25 cellular contexts compared by ENCODE assay signal in the genomic region with DNA sequence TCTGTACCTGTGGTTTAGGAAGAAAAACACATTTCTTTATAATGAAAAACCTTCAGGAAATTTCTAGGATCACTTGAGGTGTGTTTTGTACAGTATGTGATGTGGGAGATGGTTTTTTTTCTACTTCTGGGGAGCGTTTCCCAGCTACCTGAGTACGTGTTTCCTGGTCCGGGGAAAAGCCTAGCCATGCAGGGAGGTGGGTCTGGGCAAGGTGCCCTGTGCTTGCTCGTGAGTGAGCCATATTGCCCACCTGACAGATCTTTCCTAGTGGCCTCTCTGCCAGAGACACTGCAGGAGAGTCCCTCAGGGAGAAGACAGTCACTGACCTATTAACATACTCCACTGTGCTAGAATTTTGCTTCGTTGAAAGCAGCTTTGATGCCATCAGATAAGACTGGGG. TPM values are rescaled to one million over a fixed set of nuclear protein-coding genes. Genes with fewer than 3 reads are reported as not detected.
DNase-seq lines count a peak whose midpoint lies in the region; ATAC-seq and TF ChIP-seq lines count a peak whose summit lies in the region.
"Had no signal": no experiment of that assay in that cellular context is flagged by ENCODE, and none has a peak within 500 bp of the region (broad histone marks: within the 10 kb centered on the region; RNA-seq: fewer than 3 reads in every experiment).

No MANE protein-coding gene starts in this region.

- POLR2A ChIA-PET in activated CD4-positive, alpha-beta T cell treated with anti-CD3 and anti-CD28 coated beads, Interleukin-2, amount 10 ng/mL, durations not matched to agents 7 days and 5 days (lab: Charles Lee): no interaction called here

- no peak overlapping the region for H3K4me3 Mint-ChIP-seq in activated CD4-positive, alpha-beta T cell treated with anti-CD3 and anti-CD28 coated beads, Interleukin-2, amount 10 ng/mL, durations not matched to agents 7 days and 5 days
- H3K4me3 Mint-ChIP-seq in T-helper 17 cell (no peak overlapping the region), type B pancreatic cell (no peak overlapping the region)
- H3K4me3 Mint-ChIP-seq: CD4-positive, alpha-beta T cell; GM23338; H9 had no signal

- CTCF ChIA-PET in activated CD4-positive, alpha-beta T cell treated with anti-CD3 and anti-CD28 coated beads, Interleukin-2, amount 10 ng/mL, durations not matched to agents 7 days and 5 days (lab: Charles Lee): interaction anchor here (0.7 kb wide), 1 partner anchor 85 kb away, joined by 3 read pairs; no protein-coding TSS in a partner anchor

- DNase-seq in activated CD4-positive, alpha-beta T cell treated with anti-CD3 and anti-CD28 coated beads, Interleukin-2, amount 10 ng/mL, durations not matched to agents 7 days and 5 days: no peak
- no peak for DNase-seq in activated CD4-positive, alpha-beta T cell treated with anti-CD3 and anti-CD28 coated beads for 4 hours
- DNase-seq in D341Med (ENCODE audit: low spot score) (peak; percentile 12), T-helper 17 cell (no peak), type B pancreatic cell (ENCODE audit: extremely low spot score, unreplicated experiment) (peak; percentile 45), SW 1271 (lab: John Stamatoyannopoulos, UW) (no peak), superior temporal gyrus (ENCODE audit: extremely low spot score) (no peak)
- DNase-seq: CD4-positive, alpha-beta T cell; DMS53; H9; KBM-7; MG63; NCI-H1105 treated with DMSO at 0.1 percent for 48 hours; NCI-H146; NCI-H1930; NCI-H2107; NCI-H446; NCI-H526; NCI-H82; Right ventricle myocardium superior; RPMI8226 had no signal

- H3K9me3 Mint-ChIP-seq in activated CD4-positive, alpha-beta T cell treated with anti-CD3 and anti-CD28 coated beads, Interleukin-2, amount 10 ng/mL, durations not matched to agents 7 days and 5 days: peaks cover 4% of the 10 kb centered on the region
- no peaks in the 10 kb centered on the region for H3K9me3 Mint-ChIP-seq in type B pancreatic cell
- H3K9me3 Mint-ChIP-seq: CD4-positive, alpha-beta T cell had no signal

- H3K4me1 Mint-ChIP-seq in activated CD4-positive, alpha-beta T cell treated with anti-CD3 and anti-CD28 coated beads, Interleukin-2, amount 10 ng/mL, durations not matched to agents 7 days and 5 days: peaks cover 6% of the 10 kb centered on the region
- H3K4me1 Mint-ChIP-seq in T-helper 17 cell (no peaks in the 10 kb centered on the region), type B pancreatic cell (ENCODE audit: unreplicated experiment) (peaks cover 4% of the 10 kb centered on the region)
- H3K4me1 Mint-ChIP-seq: GM23338, H9 had no signal

- H3K27ac Mint-ChIP-seq in activated CD4-positive, alpha-beta T cell treated with anti-CD3 and anti-CD28 coated beads, Interleukin-2, amount 10 ng/mL, durations not matched to agents 7 days and 5 days: peak overlapping the region; percentile 44
- peak overlapping the region; percentile 24 for H3K27ac Mint-ChIP-seq in T-helper 17 cell
- no peak overlapping the region for H3K27ac Mint-ChIP-seq in type B pancreatic cell
- H3K27ac Mint-ChIP-seq: CD4-positive, alpha-beta T cell; GM23338 had no signal

- ATAC-seq in T-helper 17 cell: no peak
- ATAC-seq: GM23338 had no signal

- H3K9me3 ChIP-seq in T-helper 17 cell (ENCODE audit: control insufficient read depth, low read length, poor library complexity, severe bottlenecking): no peaks in the 10 kb centered on the region
- H3K9me3 ChIP-seq: BLaER1 treated with 17β-estradiol and CSF1 and Interleukin-3, amounts not matched to agents 10 nM and 100 nM; MG63; SJSA1 had no signal

- peaks cover 11% of the 10 kb centered on the region for H3K36me3 Mint-ChIP-seq in activated CD4-positive, alpha-beta T cell treated with anti-CD3 and anti-CD28 coated beads, Interleukin-2, amount 10 ng/mL, durations not matched to agents 7 days and 5 days (ENCODE audit: low read depth)
- H3K36me3 Mint-ChIP-seq in T-helper 17 cell (ENCODE audit: low read depth): no peaks in the 10 kb centered on the region
- H3K36me3 Mint-ChIP-seq in type B pancreatic cell: no peaks in the 10 kb centered on the region

- H3K27me3 Mint-ChIP-seq in activated CD4-positive, alpha-beta T cell treated with anti-CD3 and anti-CD28 coated beads, Interleukin-2, amount 10 ng/mL, durations not matched to agents 7 days and 5 days: no peaks in the 10 kb centered on the region
- H3K27me3 Mint-ChIP-seq in T-helper 17 cell (no peaks in the 10 kb centered on the region), type B pancreatic cell (peaks cover 9% of the 10 kb centered on the region)
- H3K27me3 Mint-ChIP-seq: CD4-positive, alpha-beta T cell had no signal

- TF ChIP-seq CTCF in type B pancreatic cell (conservative IDR thresholded peaks at IDR 0.05): no peak

RNA-seq across cellular contexts. Expression of gene TRPM2, which starts 41.3 kb away (rescaled TPM):
- total RNA-seq in activated CD4-positive, alpha-beta T cell treated with anti-CD3 and anti-CD28 coated beads, Interleukin-2, amount 10 ng/mL, durations not matched to agents 7 days and 5 days: 10 to 100 TPM; 13.9 to 15.2 TPM
- total RNA-seq in T-helper 17 cell: 10 to 100 TPM in 1 of 2 donors, 1 to 10 TPM in 1; 2.7 to 26.1 TPM
- total RNA-seq in type B pancreatic cell (ENCODE audit: low replicate concordance): 0.05 and 0.07 TPM in 2 replicates
- total RNA-seq: G401 had no signal

RNA-seq across cellular contexts. Expression of gene CFAP410, which starts 55.5 kb away (rescaled TPM):
- 10 to 100 TPM; 11.6 to 16.0 TPM for total RNA-seq in activated CD4-positive, alpha-beta T cell treated with anti-CD3 and anti-CD28 coated beads, Interleukin-2, amount 10 ng/mL, durations not matched to agents 7 days and 5 days
- total RNA-seq in T-helper 17 cell (10 to 100 TPM; 48.0 to 54.2 TPM), type B pancreatic cell (ENCODE audit: low replicate concordance) (15.1 and 23.1 TPM in 2 replicates)

Comparison
In these comparisons a context has a peak if more than half of its experiments do, and no peak if none do; other contexts are left out.
1. DNase-seq: peak in D341Med (single experiment) and type B pancreatic cell (single experiment); none in activated CD4-positive, alpha-beta T cell treated with anti-CD3 and anti-CD28 coated beads, Interleukin-2, amount 10 ng/mL, durations not matched to agents 7 days and 5 days (single experiment), activated CD4-positive, alpha-beta T cell treated with anti-CD3 and anti-CD28 coated beads for 4 hours (0 of 2), T-helper 17 cell (0 of 3), SW 1271 (0 of 2) and superior temporal gyrus (single experiment).